Comparison of ENCODE assay signal across 28 cellular contexts in genomic region chr18:58264846-58265245, GRCh38.
DNase-seq lines count a peak whose midpoint lies in the region; ATAC-seq and TF ChIP-seq lines count a peak whose summit lies in the region.
"Had no signal": no experiment of that assay in that cellular context is flagged by ENCODE, and none has a peak within 500 bp of the region (broad histone marks: within the 10 kb centered on the region; RNA-seq: fewer than 3 reads in every experiment).

No MANE protein-coding gene starts in this region.

- H3K9me3 ChIP-seq in heart left ventricle (no peaks in the 10 kb centered on the region), right atrium auricular region (no peaks in the 10 kb centered on the region), upper lobe of left lung (no peaks in the 10 kb centered on the region)
- H3K9me3 ChIP-seq: esophagus squamous epithelium, SJCRH30 had no signal

- TF ChIP-seq POLR2A in heart left ventricle (IDR thresholded peaks at IDR 0.05) (no peak), upper lobe of left lung (IDR thresholded peaks at IDR 0.05) (no peak)

- no peak for TF ChIP-seq EP300 in upper lobe of left lung (IDR thresholded peaks at IDR 0.05)

- no peaks in the 10 kb centered on the region for H3K27me3 Mint-ChIP-seq in nephron (ENCODE audit: low read depth)
- H3K27me3 Mint-ChIP-seq: activated CD8-positive, alpha-beta T cell treated with anti-CD3 and anti-CD28 coated beads for 36 hours; CD4-positive, alpha-beta T cell; stimulated activated naive CD8-positive, alpha-beta T cell treated with anti-CD3 and anti-CD28 coated beads, Interleukin-15, Interleukin-2, amounts not matched to agents 100 ng/mL and 50 ng/mL, for 24 hours had no signal

- peak overlapping the region in 7 of 12 donors; percentile 2 to 74 (median 64) for H3K27ac ChIP-seq in heart left ventricle
- H3K27ac ChIP-seq in right atrium auricular region = peak overlapping the region; percentile 49 to 93
- H3K27ac ChIP-seq in upper lobe of left lung = peak overlapping the region; percentile 32 to 76 (median 60)
- H3K27ac ChIP-seq: GM23248, KMS-11 had no signal

- peak overlapping the region in 1 of 3 experiments; percentile 34 for H3K4me3 Mint-ChIP-seq in nephron
- H3K4me3 Mint-ChIP-seq: activated CD8-positive, alpha-beta T cell treated with anti-CD3 and anti-CD28 coated beads for 36 hours; CD4-positive, alpha-beta T cell; endodermal cell; stimulated activated naive CD8-positive, alpha-beta T cell treated with anti-CD3 and anti-CD28 coated beads, Interleukin-15, Interleukin-2, amounts not matched to agents 100 ng/mL and 50 ng/mL, for 24 hours; T-cell had no signal

- peak overlapping the region; percentile 46 to 50 (median 47) for H3K27ac Mint-ChIP-seq in nephron
- H3K27ac Mint-ChIP-seq: activated CD8-positive, alpha-beta T cell treated with anti-CD3 and anti-CD28 coated beads for 36 hours; activated naive CD4-positive, alpha-beta T cell treated with anti-CD3 and anti-CD28 coated beads, Interleukin-2, amount 50 U/mL, for 72 hours; activated T-helper 2 cell treated with anti-CD3 and anti-CD28 coated beads, Interferon-gamma antibody, Interleukin-2, Interleukin-4, amounts not matched to agents 10 μg/mL and 5 μg/mL and 100 μg/mL, durations not matched to agents 14 hours and 24 hours and 36 hours; CD4-positive, alpha-beta T cell; endodermal cell; stimulated activated naive CD8-positive, alpha-beta T cell treated with anti-CD3 and anti-CD28 coated beads, Interleukin-15, Interleukin-2, amounts not matched to agents 100 ng/mL and 50 ng/mL, for 24 hours; T-cell had no signal

- peaks cover 88% of the 10 kb centered on the region for H3K4me1 Mint-ChIP-seq in nephron

- intact Hi-C loops in heart left ventricle (cut with DNase I) = loop anchor here in 1 of 10 donors (5.0 kb wide), 1 partner anchor 37 kb away; no protein-coding TSS in a partner anchor
- intact Hi-C loops in left cardiac atrium (cut with DNase I) = loop anchor here in 1 of 2 donors (5.0 kb wide), 1 partner anchor 52 kb away; no protein-coding TSS in a partner anchor

- DNase-seq in heart left ventricle = no peak
- DNase-seq in left cardiac atrium = no peak
- no peak for DNase-seq in right atrium auricular region (ENCODE audit: low spot score)
- DNase-seq in upper lobe of left lung = no peak
- DNase-seq in SW480 (ENCODE audit: low spot score) = no peak
- no peak for DNase-seq in NCI-H2081 treated with DMSO at 0.1 percent for 48 hours (lab: John Stamatoyannopoulos, UW)
- DNase-seq: activated CD4-positive, CD25-positive, alpha-beta regulatory T cell treated with anti-CD3 and anti-CD28 coated beads, Interleukin-2, amount 50 U/mL, for 72 hours; activated CD8-positive, alpha-beta T cell treated with anti-CD3 and anti-CD28 coated beads for 36 hours; CD4-positive, alpha-beta T cell; DMS 273 treated with DMSO at 0.1 percent for 48 hours; endodermal cell; esophagus squamous epithelium; foreskin melanocyte; GM23248; MV-4-11; NCI-H146; NCI-H2171; NCI-H510A treated with DMSO at 0.1 percent for 48 hours; NK-92 treated with Interleukin-12 subunit alpha and Interleukin-12 subunit beta, amount 100 ng/mL, for 24 hours; posterior cingulate gyrus; SJCRH30; T-cell had no signal

- peak in 1 of 4 donors; percentile 40 for ATAC-seq in heart left ventricle
- no peak for ATAC-seq in left cardiac atrium
- no peak for ATAC-seq in upper lobe of left lung (ENCODE audit: low FRiP score in 2 of 2)
- ATAC-seq in HG03571 (IDR thresholded peaks at IDR 0.05; ENCODE audit: unreplicated experiment) = no peak
- ATAC-seq: activated CD8-positive, alpha-beta T cell treated with anti-CD3 and anti-CD28 coated beads for 36 hours; activated naive CD4-positive, alpha-beta T cell treated with anti-CD3 and anti-CD28 coated beads, Interleukin-2, amount 50 U/mL, for 72 hours; T-cell had no signal

- WGBS in heart left ventricle, 4 donors = 47 to 72% (median 59%) methylated on average over 2 of the region's 2 CpGs
- 44 to 71% methylated on average over 2 of the region's 2 CpGs for WGBS in upper lobe of left lung, 2 donors

- no peak overlapping the region for H3K4me3 ChIP-seq in heart left ventricle
- H3K4me3 ChIP-seq in right atrium auricular region = no peak overlapping the region
- H3K4me3 ChIP-seq in upper lobe of left lung = no peak overlapping the region
- H3K4me3 ChIP-seq: esophagus squamous epithelium, GM23248, SJCRH30 had no signal

- H3K27me3 ChIP-seq in heart left ventricle (no peaks in the 10 kb centered on the region), right atrium auricular region (no peaks in the 10 kb centered on the region), upper lobe of left lung (no peaks in the 10 kb centered on the region)
- H3K27me3 ChIP-seq: esophagus squamous epithelium, SJCRH30 had no signal

- no peaks in the 10 kb centered on the region for H3K36me3 ChIP-seq in heart left ventricle
- H3K36me3 ChIP-seq in right atrium auricular region = no peaks in the 10 kb centered on the region
- no peaks in the 10 kb centered on the region for H3K36me3 ChIP-seq in upper lobe of left lung
- H3K36me3 ChIP-seq: esophagus squamous epithelium, SJCRH30 had no signal

- H3K9me3 Mint-ChIP-seq in nephron = no peaks in the 10 kb centered on the region
- H3K9me3 Mint-ChIP-seq: activated CD8-positive, alpha-beta T cell treated with anti-CD3 and anti-CD28 coated beads for 36 hours; activated naive CD4-positive, alpha-beta T cell treated with anti-CD3 and anti-CD28 coated beads, Interleukin-2, amount 50 U/mL, for 72 hours; activated T-helper 2 cell treated with anti-CD3 and anti-CD28 coated beads, Interferon-gamma antibody, Interleukin-2, Interleukin-4, amounts not matched to agents 10 μg/mL and 5 μg/mL and 100 μg/mL, durations not matched to agents 14 hours and 24 hours and 36 hours; CD4-positive, alpha-beta T cell; endodermal cell; stimulated activated naive CD8-positive, alpha-beta T cell treated with anti-CD3 and anti-CD28 coated beads, Interleukin-15, Interleukin-2, amounts not matched to agents 100 ng/mL and 50 ng/mL, for 24 hours; T-cell had no signal

- no peaks in the 10 kb centered on the region for H3K36me3 Mint-ChIP-seq in nephron (ENCODE audit: low read depth)
- H3K36me3 Mint-ChIP-seq: activated naive CD4-positive, alpha-beta T cell treated with anti-CD3 and anti-CD28 coated beads, Interleukin-2, amount 50 U/mL, for 72 hours; T-cell had no signal

- no peak for TF ChIP-seq CTCF in heart left ventricle (IDR thresholded peaks at IDR 0.05)
- TF ChIP-seq CTCF in right atrium auricular region (IDR thresholded peaks at IDR 0.05) = no peak
- no peak for TF ChIP-seq CTCF in nephron (IDR thresholded peaks at IDR 0.05; ENCODE audit: unreplicated experiment in 3 of 3)
- no peak for TF ChIP-seq CTCF in upper lobe of left lung (IDR thresholded peaks at IDR 0.05)

- H3K4me1 ChIP-seq in heart left ventricle = peaks cover 0 to 48% (median 14%) of the 10 kb centered on the region in 12 donors
- peaks cover 0 to 52% of the 10 kb centered on the region in 2 donors for H3K4me1 ChIP-seq in right atrium auricular region
- H3K4me1 ChIP-seq in upper lobe of left lung = peaks cover 14 to 55% (median 33%) of the 10 kb centered on the region in 4 donors
